Comparison of ENCODE assay signal across 17 cellular contexts in the genomic region with DNA sequence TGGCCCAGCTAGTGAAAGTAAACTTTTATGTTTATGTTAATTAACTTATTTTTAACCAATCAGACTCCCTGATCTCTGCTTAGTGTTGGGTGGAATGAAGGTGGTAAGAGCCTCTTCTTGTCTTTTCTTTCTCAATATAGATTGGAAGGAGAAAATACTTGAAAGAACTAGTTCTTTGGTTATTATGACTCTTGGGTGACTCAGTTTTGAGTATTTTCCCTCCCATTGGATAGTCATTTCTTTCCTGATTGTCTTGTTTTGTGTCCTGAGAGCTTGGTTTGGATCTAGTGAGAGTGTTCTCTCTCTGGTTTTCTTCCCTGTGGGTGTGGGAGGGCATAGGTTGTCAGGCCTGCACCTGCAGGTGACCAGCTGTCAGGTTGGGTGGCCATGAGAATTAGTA.
"Had no signal": no experiment of that assay in that cellular context is flagged by ENCODE, and none has a peak within 500 bp of the region (broad histone marks: within the 10 kb centered on the region; RNA-seq: fewer than 3 reads in every experiment).

No MANE protein-coding gene starts in this region.

- H3K36me3 ChIP-seq: adrenal gland, ascending aorta, brain microvascular endothelial cell, lower lobe of right lung, ovary, tibial artery had no signal

- DNase-seq: activated T-cell treated with anti-CD3 and anti-CD28 coated beads, Interleukin-2, amount 50 U/mL, for 1 hour; adrenal gland; brain microvascular endothelial cell; central memory CD4-positive, alpha-beta T cell; dorsolateral prefrontal cortex; effector memory CD8-positive, alpha-beta T cell; kidney; lower lobe of right lung; naive thymus-derived CD8-positive, alpha-beta T cell; ovary; right cardiac atrium; stimulated activated CD4-positive, alpha-beta T cell treated with anti-CD3 and anti-CD28 coated beads, Interleukin-1b, Interleukin-23, amount 100 ng/mL, for 48 hours; T-helper 1 cell; tibial artery had no signal

- H3K9me3 ChIP-seq: adrenal gland, ascending aorta, lower lobe of right lung, ovary, tibial artery had no signal

- H3K27me3 ChIP-seq: adrenal gland, ascending aorta, brain microvascular endothelial cell, ovary, tibial artery had no signal

- H3K4me3 ChIP-seq: adrenal gland, ascending aorta, dorsolateral prefrontal cortex, lower lobe of right lung, ovary, tibial artery had no signal

- ATAC-seq: effector memory CD8-positive, alpha-beta T cell; left lobe of liver; lower lobe of right lung; naive thymus-derived CD8-positive, alpha-beta T cell; right cardiac atrium; WTC11 had no signal

- H3K4me1 ChIP-seq: adrenal gland, ascending aorta, lower lobe of right lung, tibial artery had no signal

- H3K27ac ChIP-seq: adrenal gland, ascending aorta, brain microvascular endothelial cell, dorsolateral prefrontal cortex, lower lobe of right lung, ovary, tibial artery had no signal
